ENCODE assay signal across 1 cellular context in genomic region chr1:179104851-179105250, GRCh38.
TF ChIP-seq lines count a peak whose summit lies in the region.

No MANE protein-coding gene starts in this region.

TF ChIP-seq in HepG2, 621 proteins besides CTCF, POLR2A, EP300 and RAD21 (continued from another document and continues in another):
- TF ChIP-seq ZHX2 (IDR thresholded peaks at IDR 0.05; ENCODE audit: low read depth) = no peak
- TF ChIP-seq ZHX2 (CRISPR knock-in tag; IDR thresholded peaks at IDR 0.05; ENCODE audit: borderline replicate concordance) = no peak
- TF ChIP-seq, protein P1, sequence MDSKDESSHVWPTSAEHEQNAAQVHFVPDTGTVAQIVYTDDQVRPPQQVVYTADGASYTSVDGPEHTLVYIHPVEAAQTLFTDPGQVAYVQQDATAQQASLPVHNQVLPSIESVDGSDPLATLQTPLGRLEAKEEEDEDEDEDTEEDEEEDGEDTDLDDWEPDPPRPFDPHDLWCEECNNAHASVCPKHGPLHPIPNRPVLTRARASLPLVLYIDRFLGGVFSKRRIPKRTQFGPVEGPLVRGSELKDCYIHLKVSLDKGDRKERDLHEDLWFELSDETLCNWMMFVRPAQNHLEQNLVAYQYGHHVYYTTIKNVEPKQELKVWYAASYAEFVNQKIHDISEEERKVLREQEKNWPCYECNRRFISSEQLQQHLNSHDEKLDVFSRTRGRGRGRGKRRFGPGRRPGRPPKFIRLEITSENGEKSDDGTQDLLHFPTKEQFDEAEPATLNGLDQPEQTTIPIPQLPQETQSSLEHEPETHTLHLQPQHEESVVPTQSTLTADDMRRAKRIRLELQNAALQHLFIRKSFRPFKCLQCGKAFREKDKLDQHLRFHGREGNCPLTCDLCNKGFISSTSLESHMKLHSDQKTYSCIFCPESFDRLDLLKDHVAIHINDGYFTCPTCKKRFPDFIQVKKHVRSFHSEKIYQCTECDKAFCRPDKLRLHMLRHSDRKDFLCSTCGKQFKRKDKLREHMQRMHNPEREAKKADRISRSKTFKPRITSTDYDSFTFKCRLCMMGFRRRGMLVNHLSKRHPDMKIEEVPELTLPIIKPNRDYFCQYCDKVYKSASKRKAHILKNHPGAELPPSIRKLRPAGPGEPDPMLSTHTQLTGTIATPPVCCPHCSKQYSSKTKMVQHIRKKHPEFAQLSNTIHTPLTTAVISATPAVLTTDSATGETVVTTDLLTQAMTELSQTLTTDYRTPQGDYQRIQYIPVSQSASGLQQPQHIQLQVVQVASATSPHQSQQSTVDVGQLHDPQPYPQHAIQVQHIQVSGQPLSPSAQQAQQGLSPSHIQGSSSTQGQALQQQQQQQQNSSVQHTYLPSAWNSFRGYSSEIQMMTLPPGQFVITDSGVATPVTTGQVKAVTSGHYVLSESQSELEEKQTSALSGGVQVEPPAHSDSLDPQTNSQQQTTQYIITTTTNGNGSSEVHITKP (CRISPR knock-in tag; IDR thresholded peaks at IDR 0.05; ENCODE audit: low read depth) = 0 out of 2 replicates have a peak, but pooled peaks have one; percentile 30
- no peak for TF ChIP-seq MYNN (CRISPR knock-in tag; IDR thresholded peaks at IDR 0.05; ENCODE audit: low read depth)
- peak; percentile 82 for TF ChIP-seq ELF3 (CRISPR knock-in tag; IDR thresholded peaks at IDR 0.05)
- no peak for TF ChIP-seq REL (CRISPR knock-in tag; conservative IDR thresholded peaks at IDR 0.05)
- TF ChIP-seq ZNF652 (CRISPR knock-in tag; IDR thresholded peaks at IDR 0.05; ENCODE audit: borderline replicate concordance, low read depth) = no peak; the same call in 1 of the 2 replicates
- TF ChIP-seq SYNCRIP (IDR thresholded peaks at IDR 0.05; ENCODE audit: insufficient read depth, low read depth, low read length) = no peak
- TF ChIP-seq ZNF33A (CRISPR knock-in tag; IDR thresholded peaks at IDR 0.05; ENCODE audit: borderline replicate concordance) = peak; percentile 70; the same call in 1 of the 2 replicates
- TF ChIP-seq ARNT2 (CRISPR knock-in tag; IDR thresholded peaks at IDR 0.05; ENCODE audit: low read depth) = 0 out of 2 replicates have a peak, but pooled peaks have one; percentile 43
- TF ChIP-seq FOXC1 (CRISPR knock-in tag; IDR thresholded peaks at IDR 0.05; ENCODE audit: borderline replicate concordance) = 0 out of 2 replicates have a peak, but pooled peaks have one; percentile 59
- TF ChIP-seq SIX4 (CRISPR knock-in tag; IDR thresholded peaks at IDR 0.05) = no peak
- peak; percentile 73; the same call in 1 of the 2 replicates for TF ChIP-seq SPEN (CRISPR knock-in tag; IDR thresholded peaks at IDR 0.05; ENCODE audit: low read depth)
- TF ChIP-seq ZFP1 (CRISPR knock-in tag; IDR thresholded peaks at IDR 0.05) = 0 out of 2 replicates have a peak, but pooled peaks have one; percentile 56
- TF ChIP-seq, protein P2, sequence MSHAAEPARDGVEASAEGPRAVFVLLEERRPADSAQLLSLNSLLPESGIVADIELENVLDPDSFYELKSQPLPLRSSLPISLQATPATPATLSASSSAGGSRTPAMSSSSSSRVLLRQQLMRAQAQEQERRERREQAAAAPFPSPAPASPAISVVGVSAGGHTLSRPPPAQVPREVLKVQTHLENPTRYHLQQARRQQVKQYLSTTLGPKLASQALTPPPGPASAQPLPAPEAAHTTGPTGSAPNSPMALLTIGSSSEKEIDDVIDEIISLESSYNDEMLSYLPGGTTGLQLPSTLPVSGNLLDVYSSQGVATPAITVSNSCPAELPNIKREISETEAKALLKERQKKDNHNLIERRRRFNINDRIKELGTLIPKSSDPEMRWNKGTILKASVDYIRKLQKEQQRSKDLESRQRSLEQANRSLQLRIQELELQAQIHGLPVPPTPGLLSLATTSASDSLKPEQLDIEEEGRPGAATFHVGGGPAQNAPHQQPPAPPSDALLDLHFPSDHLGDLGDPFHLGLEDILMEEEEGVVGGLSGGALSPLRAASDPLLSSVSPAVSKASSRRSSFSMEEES (CRISPR knock-in tag; IDR thresholded peaks at IDR 0.05) = peak; percentile 96
- peak; percentile 53; the same call in 1 of the 2 replicates for TF ChIP-seq ZSCAN21 (CRISPR knock-in tag; IDR thresholded peaks at IDR 0.05; ENCODE audit: borderline replicate concordance)
- TF ChIP-seq CHCHD3 (CRISPR knock-in tag; IDR thresholded peaks at IDR 0.05) = no peak
- TF ChIP-seq ZNF383 (CRISPR knock-in tag; IDR thresholded peaks at IDR 0.05; ENCODE audit: borderline replicate concordance) = no peak
- peak; percentile 82; the same call in 1 of the 2 replicates for TF ChIP-seq HMG20B (CRISPR knock-in tag; conservative IDR thresholded peaks at IDR 0.05)
- peak; percentile 85 for TF ChIP-seq NR2C2 (CRISPR knock-in tag; IDR thresholded peaks at IDR 0.05; ENCODE audit: borderline replicate concordance)
- TF ChIP-seq RBFOX2 (IDR thresholded peaks at IDR 0.05; ENCODE audit: low read depth, low read length) = no peak
- TF ChIP-seq TEAD3 (CRISPR knock-in tag; optimal IDR thresholded peaks at IDR 0.05; ENCODE audit: borderline replicate concordance) = peak; percentile 93
- 0 out of 2 replicates have a peak, but pooled peaks have one; percentile 44 for TF ChIP-seq STAT6 (CRISPR knock-in tag; IDR thresholded peaks at IDR 0.05; ENCODE audit: borderline replicate concordance)
- peak; percentile 88 for TF ChIP-seq ZNF614 (CRISPR knock-in tag; IDR thresholded peaks at IDR 0.05; ENCODE audit: borderline replicate concordance)
- TF ChIP-seq THRA (CRISPR knock-in tag; IDR thresholded peaks at IDR 0.05; ENCODE audit: borderline replicate concordance) = peak; percentile 80
- no peak; the same call in 1 of the 2 replicates for TF ChIP-seq ZNF263 (CRISPR knock-in tag; IDR thresholded peaks at IDR 0.05)
- peak; percentile 61; the same call in 1 of the 2 replicates for TF ChIP-seq DMAP1 (CRISPR knock-in tag; IDR thresholded peaks at IDR 0.05)
- TF ChIP-seq MIER2 (CRISPR knock-in tag; IDR thresholded peaks at IDR 0.05) = peak; percentile 15; the same call in 1 of the 2 replicates
- TF ChIP-seq HOMEZ (CRISPR knock-in tag; IDR thresholded peaks at IDR 0.05; ENCODE audit: low read depth) = peak; percentile 84; the same call in 1 of the 2 replicates
- TF ChIP-seq ZNF574 (CRISPR knock-in tag; IDR thresholded peaks at IDR 0.05) = peak; percentile 38; the same call in 1 of the 2 replicates
- TF ChIP-seq GATAD2A (CRISPR knock-in tag; IDR thresholded peaks at IDR 0.05) = peak; percentile 97
- TF ChIP-seq TRAFD1 (CRISPR knock-in tag; IDR thresholded peaks at IDR 0.05; ENCODE audit: borderline replicate concordance) = no peak
